18 cellular contexts compared by ENCODE assay signal in genomic region chr5:103487822-103488493, GRCh38.
DNase-seq lines count a peak whose midpoint lies in the region; ATAC-seq and TF ChIP-seq lines count a peak whose summit lies in the region.
"Had no signal": no experiment of that assay in that cellular context is flagged by ENCODE, and none has a peak within 500 bp of the region (broad histone marks: within the 10 kb centered on the region; RNA-seq: fewer than 3 reads in every experiment).

No MANE protein-coding gene starts in this region.

- H3K4me1 Mint-ChIP-seq in naive thymus-derived CD8-positive, alpha-beta T cell = no peaks in the 10 kb centered on the region

- TF ChIP-seq POLR2A in esophagus muscularis mucosa (IDR thresholded peaks at IDR 0.05; ENCODE audit: low read depth) = no peak

- TF ChIP-seq CTCF in esophagus muscularis mucosa (IDR thresholded peaks at IDR 0.05) = no peak

- H3K9me3 ChIP-seq in endocrine pancreas (ENCODE audit: control insufficient read depth, low read length) (no peaks in the 10 kb centered on the region), esophagus muscularis mucosa (no peaks in the 10 kb centered on the region)

- intact Hi-C loops in esophagus muscularis mucosa (cut with DNase I) = no loop called here

- no peak overlapping the region for H3K4me3 ChIP-seq in endocrine pancreas (ENCODE audit: control insufficient read depth, insufficient read depth, low read length)
- no peak overlapping the region for H3K4me3 ChIP-seq in esophagus muscularis mucosa

- H3K27me3 Mint-ChIP-seq in naive thymus-derived CD8-positive, alpha-beta T cell = peaks cover 2 to 10% (median 4%) of the 10 kb centered on the region in 5 donors

- no peak for TF ChIP-seq EP300 in esophagus muscularis mucosa (IDR thresholded peaks at IDR 0.05)

- peak; percentile 80 for ATAC-seq in GM18519 (IDR thresholded peaks at IDR 0.05; ENCODE audit: low FRiP score, unreplicated experiment)
- ATAC-seq in GM21528 (IDR thresholded peaks at IDR 0.05; ENCODE audit: low FRiP score, unreplicated experiment) = peak; percentile 53
- ATAC-seq in HG03095 (IDR thresholded peaks at IDR 0.05; ENCODE audit: unreplicated experiment) = peak; percentile 63
- no peak for ATAC-seq in naive thymus-derived CD8-positive, alpha-beta T cell
- ATAC-seq: effector memory CD8-positive, alpha-beta T cell; Right ventricle myocardium inferior; sciatic nerve had no signal

- H3K27ac ChIP-seq in esophagus muscularis mucosa (replicated peaks in 1 of 4) = no peak overlapping the region
- H3K27ac ChIP-seq: brain microvascular endothelial cell had no signal

- H3K36me3 Mint-ChIP-seq in naive thymus-derived CD8-positive, alpha-beta T cell = no peaks in the 10 kb centered on the region

- H3K27me3 ChIP-seq in endocrine pancreas (ENCODE audit: control insufficient read depth, insufficient read depth, low read length) (no peaks in the 10 kb centered on the region), esophagus muscularis mucosa (no peaks in the 10 kb centered on the region)
- H3K27me3 ChIP-seq: brain microvascular endothelial cell had no signal

- peak overlapping the region; percentile 19 for H3K9ac ChIP-seq in endocrine pancreas (ENCODE audit: control insufficient read depth, insufficient read depth, low read length)

- WGBS in esophagus muscularis mucosa = 88% methylated on average over 3 of the region's 3 CpGs

- H3K4me3 Mint-ChIP-seq in naive thymus-derived CD8-positive, alpha-beta T cell = no peak overlapping the region
- H3K4me3 Mint-ChIP-seq: effector memory CD8-positive, alpha-beta T cell; stimulated activated naive CD8-positive, alpha-beta T cell treated with anti-CD3 and anti-CD28 coated beads, Interleukin-15, Interleukin-2, amounts not matched to agents 100 ng/mL and 50 ng/mL, for 24 hours had no signal

- peak overlapping the region in 1 of 10 donors; percentile 20 for H3K27ac Mint-ChIP-seq in naive thymus-derived CD8-positive, alpha-beta T cell
- H3K27ac Mint-ChIP-seq: effector memory CD8-positive, alpha-beta T cell; stimulated activated naive CD8-positive, alpha-beta T cell treated with anti-CD3 and anti-CD28 coated beads, Interleukin-15, Interleukin-2, amounts not matched to agents 100 ng/mL and 50 ng/mL, for 24 hours had no signal

- H3K36me3 ChIP-seq in endocrine pancreas (ENCODE audit: control insufficient read depth, insufficient read depth, low read length) = no peaks in the 10 kb centered on the region
- no peaks in the 10 kb centered on the region for H3K36me3 ChIP-seq in esophagus muscularis mucosa
- H3K36me3 ChIP-seq: brain microvascular endothelial cell had no signal

- no peaks in the 10 kb centered on the region for H3K9me3 Mint-ChIP-seq in naive thymus-derived CD8-positive, alpha-beta T cell
- H3K9me3 Mint-ChIP-seq: effector memory CD8-positive, alpha-beta T cell; stimulated activated naive CD8-positive, alpha-beta T cell treated with anti-CD3 and anti-CD28 coated beads, Interleukin-15, Interleukin-2, amounts not matched to agents 100 ng/mL and 50 ng/mL, for 24 hours had no signal

- H3K4me1 ChIP-seq in endocrine pancreas (ENCODE audit: control insufficient read depth, insufficient read depth, low read length) (peaks cover 5% of the 10 kb centered on the region), esophagus muscularis mucosa (no peaks in the 10 kb centered on the region)

- POLR2A ChIA-PET in naive thymus-derived CD8-positive, alpha-beta T cell (lab: Charles Lee) = no interaction called here

- DNase-seq in esophagus muscularis mucosa (ENCODE audit: extremely low spot score) (no peak), NCI-H226 (no peak), pons (ENCODE audit: low spot score) (no peak)
- DNase-seq in naive thymus-derived CD8-positive, alpha-beta T cell = no peak
- DNase-seq: activated naive CD4-positive, alpha-beta T cell treated with Interleukin-2 at 50 U/mL for 16 hours; AML-193; brain microvascular endothelial cell; DMS79 treated with DMSO at 0.1 percent for 48 hours; effector memory CD8-positive, alpha-beta T cell; NCI-H2029; NCI-H748 treated with DMSO at 0.1 percent for 48 hours had no signal

Comparison
In these comparisons a context has a peak if more than half of its experiments do, and no peak if none do; other contexts are left out.
1. ATAC-seq: peak in GM18519 (single experiment), GM21528 (single experiment) and HG03095 (single experiment); none in naive thymus-derived CD8-positive, alpha-beta T cell (0 of 2).